Comparison of ENCODE assay signal across 10 cellular contexts in genomic region chr2:20190862-20191713, GRCh38. TPM values are rescaled to one million over a fixed set of nuclear protein-coding genes. Genes with fewer than 3 reads are reported as not detected.
DNase-seq lines count a peak whose midpoint lies in the region; ATAC-seq and TF ChIP-seq lines count a peak whose summit lies in the region.
"Had no signal": no experiment of that assay in that cellular context is flagged by ENCODE, and none has a peak within 500 bp of the region (broad histone marks: within the 10 kb centered on the region; RNA-seq: fewer than 3 reads in every experiment).

No MANE protein-coding gene starts in this region.

- H3K4me3 ChIP-seq in fibroblast of pulmonary artery (replicated peaks; ENCODE audit: low read depth, low read length): no peak overlapping the region

- peak overlapping the region; percentile 99 for H3K27ac ChIP-seq in RWPE1
- H3K27ac ChIP-seq: C4-2B had no signal

- ATAC-seq in GM18861 (IDR thresholded peaks at IDR 0.05; ENCODE audit: unreplicated experiment) (no peak), GM19395 (IDR thresholded peaks at IDR 0.05; ENCODE audit: unreplicated experiment) (no peak), left cardiac atrium (no peak)

- CTCF ChIA-PET in RWPE1 (lab: Yijun Ruan, JAX): interaction anchor here (0.7 to 1.6 kb wide), 10 partner anchors 10 to 148 kb away, joined by 3 to 5 read pairs (median 3); no protein-coding TSS in a partner anchor

- intact Hi-C loops in left cardiac atrium (cut with DNase I): no loop called here

- POLR2A ChIA-PET in RWPE1 (lab: Yijun Ruan, JAX; ENCODE audit: low non-redundant PET): no interaction called here

- DNase-seq in 8988T (peak; percentile 81), GM20000 (ENCODE audit: low spot score) (no peak), RWPE1 (ENCODE audit: low spot score) (no peak), fibroblast of pulmonary artery (ENCODE audit: low read depth) (peak; percentile 42), mesenteric fat pad (ENCODE audit: low spot score) (no peak), left cardiac atrium (no peak)
- DNase-seq: SHP77 treated with DMSO at 0.1 percent for 48 hours had no signal

- TF ChIP-seq CTCF in GM20000 (IDR thresholded peaks at IDR 0.05; ENCODE audit: extremely low read depth, missing control alignments): peak; percentile 22
- no peak for TF ChIP-seq CTCF in RWPE1 (conservative IDR thresholded peaks at IDR 0.05; ENCODE audit: low read depth)
- peak; percentile 35 for TF ChIP-seq CTCF in fibroblast of pulmonary artery (IDR thresholded peaks at IDR 0.05; ENCODE audit: low read length, missing control alignments)

RNA-seq across cellular contexts. Expression of gene SDC1, which starts 33.8 kb away (rescaled TPM):
- total RNA-seq in mesenteric fat pad (2.3 TPM), left cardiac atrium (under 1 TPM; 0.21 to 0.50 TPM)

Comparison
In these comparisons a context has a peak if more than half of its experiments do, and no peak if none do; other contexts are left out.
1. DNase-seq: peak in 8988T (single experiment) and fibroblast of pulmonary artery (single experiment); none in GM20000 (single experiment), RWPE1 (single experiment), mesenteric fat pad (single experiment) and left cardiac atrium (single experiment).